8 cellular contexts compared by ENCODE assay signal in genomic region chr20:40506567-40506966, GRCh38.
DNase-seq lines count a peak whose midpoint lies in the region; ATAC-seq, FAIRE-seq and TF ChIP-seq lines count a peak whose summit lies in the region.

No MANE protein-coding gene starts in this region.

- H2AFZ ChIP-seq in K562 (ENCODE audit: low read depth, low read length), result no peak overlapping the region

- no peaks in the 10 kb centered on the region for H3K9me3 Mint-ChIP-seq in stimulated activated effector memory CD8-positive, alpha-beta T cell treated with anti-CD3 and anti-CD28 coated beads, Interleukin-12 subunit alpha, Interleukin-12 subunit beta, amount 100 ng/mL, for 72 hours

- no peak for TF ChIP-seq EP300 in K562 (IDR thresholded peaks at IDR 0.05; ENCODE audit: low read length)

- in situ Hi-C loops in K562 (cut with MboI), result no loop called here

- H3K4me2 ChIP-seq in BLaER1 treated with 17β-estradiol and CSF1 and Interleukin-3, amounts not matched to agents 10 nM and 100 nM, result peak overlapping the region in 10 of 11 experiments; percentile 10 to 88 (median 70); a peak in 18 of 22 replicates
- no peak overlapping the region for H3K4me2 ChIP-seq in K562 (ENCODE audit: insufficient read depth, low read length)

- no TSS peak for BruUV-seq in K562 (replicated peaks; lab: Mats Ljungman, UMichigan)

- H3K4me1 ChIP-seq in BLaER1 treated with 17β-estradiol and CSF1 and Interleukin-3, amounts not matched to agents 10 nM and 100 nM, result peaks cover 0 to 97% (median 58%) of the 10 kb centered on the region in 10 experiments; a peak in 17 of 20 replicates
- peaks cover 0 to 4% of the 10 kb centered on the region in 2 experiments; a peak in 2 of 5 replicates for H3K4me1 ChIP-seq in K562 (replicated peaks in 1 of 2; ENCODE audit: control insufficient read depth in 2 of 2, insufficient read depth in 2 of 2, low read length in 2 of 2)

- DNase-seq in MV-4-11 (lab: John Stamatoyannopoulos, UW) (peak; percentile 100), K562 (ENCODE audit: extremely low read depth in 1 of 4, low spot score in 3 of 4) (peak in 3 of 4 experiments; percentile 7 to 35 (median 8)), islet precursor cell (peak; percentile 91)
- no peak for DNase-seq in stimulated activated effector memory CD8-positive, alpha-beta T cell treated with anti-CD3 and anti-CD28 coated beads, Interleukin-12 subunit alpha, Interleukin-12 subunit beta, amount 100 ng/mL, for 72 hours (ENCODE audit: low spot score in 2 of 2)

- no peak for TF ChIP-seq POLR2A in K562 (conservative IDR thresholded peaks at IDR 0.05)

- H3K36me3 Mint-ChIP-seq in stimulated activated effector memory CD8-positive, alpha-beta T cell treated with anti-CD3 and anti-CD28 coated beads, Interleukin-12 subunit alpha, Interleukin-12 subunit beta, amount 100 ng/mL, for 72 hours, result no peaks in the 10 kb centered on the region

- no peak overlapping the region for H3K27ac Mint-ChIP-seq in stimulated activated effector memory CD8-positive, alpha-beta T cell treated with anti-CD3 and anti-CD28 coated beads, Interleukin-12 subunit alpha, Interleukin-12 subunit beta, amount 100 ng/mL, for 72 hours

- FAIRE-seq in K562 (lab: Jason Lieb, UNC), result no peak

- no peaks in the 10 kb centered on the region for H3K27me3 ChIP-seq in BLaER1 treated with 17β-estradiol and CSF1 and Interleukin-3, amounts not matched to agents 10 nM and 100 nM
- peaks cover 0 to 9% of the 10 kb centered on the region in 2 experiments; a peak in 2 of 5 replicates for H3K27me3 ChIP-seq in K562 (ENCODE audit: control insufficient read depth in 2 of 2, insufficient read depth in 2 of 2, low read length in 2 of 2)

- TF ChIP-seq RAD21 in K562 (CRISPR knock-in tag; conservative IDR thresholded peaks at IDR 0.05 in 1 of 2, IDR thresholded peaks at IDR 0.05 in 1 of 2), result no peak

- H3K4me3 Mint-ChIP-seq in stimulated activated effector memory CD8-positive, alpha-beta T cell treated with anti-CD3 and anti-CD28 coated beads, Interleukin-12 subunit alpha, Interleukin-12 subunit beta, amount 100 ng/mL, for 72 hours, result no peak overlapping the region

- TF ChIP-seq CTCF in K562 (IDR thresholded peaks at IDR 0.05 in 2 of 3, conservative IDR thresholded peaks at IDR 0.05 in 1 of 3; ENCODE audit: insufficient read depth in 2 of 3, low read depth in 1 of 3, low read length in 3 of 3), result no peak

- H3K36me3 ChIP-seq in BLaER1 treated with 17β-estradiol and CSF1 and Interleukin-3, amounts not matched to agents 10 nM and 100 nM, result no peaks in the 10 kb centered on the region
- H3K36me3 ChIP-seq in K562 (ENCODE audit: control insufficient read depth, insufficient read depth, low read length), result no peaks in the 10 kb centered on the region

- WGBS in K562 (ENCODE audit: insufficient coverage, low coverage, missing lambda C conversion rate), result 4% methylated on average over 9 of the region's 9 CpGs

- H4K20me1 ChIP-seq in BLaER1 treated with 17β-estradiol and CSF1 and Interleukin-3, amounts not matched to agents 10 nM and 100 nM, result no peaks in the 10 kb centered on the region
- no peaks in the 10 kb centered on the region for H4K20me1 ChIP-seq in K562 (replicated peaks; ENCODE audit: control insufficient read depth, insufficient read depth, low read length)

- no peak overlapping the region for H3K4me3 ChIP-seq in BLaER1 treated with 17β-estradiol and CSF1 and Interleukin-3, amounts not matched to agents 10 nM and 100 nM
- H3K4me3 ChIP-seq in K562, result no peak overlapping the region

- H3K27ac ChIP-seq in BLaER1 treated with 17β-estradiol and CSF1 and Interleukin-3, amounts not matched to agents 10 nM and 100 nM, result peak overlapping the region; percentile 50 to 97 (median 93)
- H3K27ac ChIP-seq in K562 (ENCODE audit: extremely low read depth, low read depth, low read length), result no peak overlapping the region

- intact Hi-C loops in K562 (cut with micrococcal nuclease), result no loop called here

- H3K9me3 ChIP-seq in BLaER1 treated with 17β-estradiol and CSF1 and Interleukin-3, amounts not matched to agents 10 nM and 100 nM (replicated peaks in 1 of 11), result no peaks in the 10 kb centered on the region; a peak in 1 of 22 replicates
- H3K9me3 ChIP-seq in K562 (replicated peaks; ENCODE audit: control insufficient read depth, insufficient read depth, low read depth, low read length), result no peaks in the 10 kb centered on the region

- H3K4me1 Mint-ChIP-seq in stimulated activated effector memory CD8-positive, alpha-beta T cell treated with anti-CD3 and anti-CD28 coated beads, Interleukin-12 subunit alpha, Interleukin-12 subunit beta, amount 100 ng/mL, for 72 hours, result no peaks in the 10 kb centered on the region

- H3K79me2 ChIP-seq in K562 (ENCODE audit: control insufficient read depth, insufficient read depth, low read length), result no peaks in the 10 kb centered on the region

- CTCF ChIA-PET in K562 (lab: Yijun Ruan, JAX; ENCODE audit: low intra/inter-chr PET ratio), result no interaction called here

- POLR2A ChIA-PET in K562 (lab: Yijun Ruan, JAX), result interaction anchor here (1.0 kb wide), 1 partner anchor 32 kb away, joined by 3 read pairs; no protein-coding TSS in a partner anchor

- H3K9me1 ChIP-seq in K562 (ENCODE audit: control insufficient read depth, insufficient read depth, low read length), result no peaks in the 10 kb centered on the region

- H3K9ac ChIP-seq in BLaER1 treated with 17β-estradiol and CSF1 and Interleukin-3, amounts not matched to agents 10 nM and 100 nM, result peak overlapping the region in 9 of 11 experiments; percentile 50 to 84 (median 76); a peak in 17 of 22 replicates
- H3K9ac ChIP-seq in K562 (ENCODE audit: insufficient read depth in 1 of 2, low read depth in 2 of 2, low read length in 2 of 2), result no peak overlapping the region

- ATAC-seq in K562 (no peak; the same call in 2 of the 3 replicates), HG03108 (IDR thresholded peaks at IDR 0.05; ENCODE audit: unreplicated experiment) (no peak), GM19328 (IDR thresholded peaks at IDR 0.05; ENCODE audit: unreplicated experiment) (no peak), GM19455 (IDR thresholded peaks at IDR 0.05; ENCODE audit: unreplicated experiment) (no peak)
- peak; percentile 33 for ATAC-seq in stimulated activated effector memory CD8-positive, alpha-beta T cell treated with anti-CD3 and anti-CD28 coated beads, Interleukin-12 subunit alpha, Interleukin-12 subunit beta, amount 100 ng/mL, for 72 hours

TF ChIP-seq in K562, 482 proteins besides CTCF, POLR2A, EP300 and RAD21 (continues in another document):
- TF ChIP-seq, protein P1, sequence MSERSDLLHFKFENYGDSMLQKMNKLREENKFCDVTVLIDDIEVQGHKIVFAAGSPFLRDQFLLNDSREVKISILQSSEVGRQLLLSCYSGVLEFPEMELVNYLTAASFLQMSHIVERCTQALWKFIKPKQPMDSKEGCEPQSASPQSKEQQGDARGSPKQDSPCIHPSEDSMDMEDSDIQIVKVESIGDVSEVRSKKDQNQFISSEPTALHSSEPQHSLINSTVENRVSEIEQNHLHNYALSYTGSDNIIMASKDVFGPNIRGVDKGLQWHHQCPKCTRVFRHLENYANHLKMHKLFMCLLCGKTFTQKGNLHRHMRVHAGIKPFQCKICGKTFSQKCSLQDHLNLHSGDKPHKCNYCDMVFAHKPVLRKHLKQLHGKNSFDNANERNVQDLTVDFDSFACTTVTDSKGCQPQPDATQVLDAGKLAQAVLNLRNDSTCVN (CRISPR knock-in tag; IDR thresholded peaks at IDR 0.05), result no peak

Comparison
In these comparisons a context has a peak if more than half of its experiments do, and no peak if none do; other contexts are left out.
1. H3K9ac ChIP-seq: peak in BLaER1 treated with 17β-estradiol and CSF1 and Interleukin-3, amounts not matched to agents 10 nM and 100 nM (9 of 11); none in K562 (0 of 2).
2. DNase-seq: peak in MV-4-11 (single experiment), K562 (3 of 4) and islet precursor cell (single experiment); none in stimulated activated effector memory CD8-positive, alpha-beta T cell treated with anti-CD3 and anti-CD28 coated beads, Interleukin-12 subunit alpha, Interleukin-12 subunit beta, amount 100 ng/mL, for 72 hours (0 of 2).